Comparison of ENCODE assay signal across 19 cellular contexts in genomic region chr4:95216636-95217035, GRCh38.
"Had no signal": no experiment of that assay in that cellular context is flagged by ENCODE, and none has a peak within 500 bp of the region (broad histone marks: within the 10 kb centered on the region; RNA-seq: fewer than 3 reads in every experiment).

No MANE protein-coding gene starts in this region.

- H3K36me3 Mint-ChIP-seq: naive thymus-derived CD8-positive, alpha-beta T cell had no signal

- H3K9me3 Mint-ChIP-seq: naive thymus-derived CD8-positive, alpha-beta T cell had no signal

- H3K27me3 ChIP-seq: colonic mucosa, heart left ventricle, right atrium auricular region, sigmoid colon, suprapubic skin, tibial artery, upper lobe of right lung, vagina had no signal

- ATAC-seq: left colon; naive thymus-derived CD8-positive, alpha-beta T cell; stimulated activated naive CD8-positive, alpha-beta T cell treated with anti-CD3 and anti-CD28 coated beads, Interleukin-15, Interleukin-2, amounts not matched to agents 100 U/mL and 50 U/mL, for 24 hours had no signal

- H3K27ac ChIP-seq: colonic mucosa, right atrium auricular region, sigmoid colon, suprapubic skin, tibial artery, upper lobe of right lung, vagina had no signal

- H3K4me3 Mint-ChIP-seq: naive thymus-derived CD8-positive, alpha-beta T cell had no signal

- H3K9me3 ChIP-seq: colonic mucosa, heart left ventricle, right atrium auricular region, sigmoid colon, suprapubic skin, tibial artery, upper lobe of right lung, vagina had no signal

- H3K4me1 ChIP-seq: colonic mucosa, sigmoid colon, suprapubic skin, upper lobe of right lung, vagina had no signal

- DNase-seq: colonic mucosa; effector CD8-positive, alpha-beta T cell; foreskin melanocyte; heart left ventricle; hippocampal formation; left colon; left ventricle myocardium superior; mesendoderm; naive thymus-derived CD8-positive, alpha-beta T cell; sigmoid colon; stimulated activated CD4-positive, alpha-beta T cell treated with anti-CD3 and anti-CD28 coated beads, Interleukin-12 subunit alpha, Interleukin-12 subunit beta, amount 100 ng/mL, for 4 hours; stimulated activated naive CD8-positive, alpha-beta T cell treated with anti-CD3 and anti-CD28 coated beads, Interleukin-15, Interleukin-2, amounts not matched to agents 100 U/mL and 50 U/mL, for 24 hours; tibial artery; upper lobe of right lung had no signal

- H3K4me3 ChIP-seq: colonic mucosa, lung, right atrium auricular region, sigmoid colon, skin epidermis, suprapubic skin, tibial artery, upper lobe of right lung, vagina had no signal

- H3K36me3 ChIP-seq: colonic mucosa, right atrium auricular region, sigmoid colon, suprapubic skin, upper lobe of right lung, vagina had no signal

- H3K27ac Mint-ChIP-seq: naive thymus-derived CD8-positive, alpha-beta T cell had no signal
